In the genomic region with DNA sequence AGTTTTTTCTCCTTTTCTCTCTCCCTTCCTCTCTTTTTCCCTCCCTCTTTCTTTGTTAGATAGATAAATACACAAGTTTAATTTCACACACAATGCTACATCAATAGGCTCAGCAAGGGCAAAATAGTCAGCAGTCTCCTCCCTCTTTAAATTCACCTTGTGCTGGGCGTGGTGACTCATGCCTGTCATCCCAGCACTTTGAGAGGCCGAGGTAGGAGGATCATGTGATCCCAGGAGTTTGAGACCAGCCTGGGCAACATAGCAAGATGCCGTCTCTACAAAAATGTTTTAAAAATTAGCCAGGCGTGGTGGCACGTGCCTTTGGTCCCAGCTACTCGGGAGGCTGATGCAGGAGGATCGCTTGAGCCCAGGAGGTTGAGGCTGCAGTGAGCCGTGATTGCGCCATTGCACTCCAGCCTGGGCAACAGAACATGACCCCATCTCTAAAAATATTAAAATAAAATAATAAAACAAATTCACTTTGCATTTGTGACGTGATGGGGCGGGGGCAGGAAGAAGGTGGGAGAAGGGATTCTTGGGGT, we compare ENCODE assay signal across 18 cellular contexts. TPM values are rescaled to one million over a fixed set of nuclear protein-coding genes. Genes with fewer than 3 reads are reported as not detected.
DNase-seq lines count a peak whose midpoint lies in the region; ATAC-seq and TF ChIP-seq lines count a peak whose summit lies in the region.
"Had no signal": no experiment of that assay in that cellular context is flagged by ENCODE, and none has a peak within 500 bp of the region (broad histone marks: within the 10 kb centered on the region; RNA-seq: fewer than 3 reads in every experiment).

No MANE protein-coding gene starts in this region.

- TF ChIP-seq CTCF in CD14-positive monocyte (IDR thresholded peaks at IDR 0.05) (no peak), GM12865 (IDR thresholded peaks at IDR 0.05; ENCODE audit: insufficient read depth, low read depth, low read length, missing control alignments) (no peak), osteocyte (IDR thresholded peaks at IDR 0.05) (no peak), RWPE1 (conservative IDR thresholded peaks at IDR 0.05; ENCODE audit: low read depth) (no peak)

- intact Hi-C loops in CD14-positive monocyte (cut with micrococcal nuclease), result no loop called here

- CTCF ChIA-PET in RWPE1 (lab: Yijun Ruan, JAX), result no interaction called here

- peak; percentile 0 for DNase-seq in CD14-positive monocyte (ENCODE audit: low spot score)
- DNase-seq in GM12865 (ENCODE audit: low read depth), result no peak
- DNase-seq in activated naive CD8-positive, alpha-beta T cell treated with anti-CD3 and anti-CD28 coated beads, Interleukin-2, amount 10 ng/mL, durations not matched to agents 7 days and 5 days, result peak; percentile 17
- peak; percentile 60 for DNase-seq in osteocyte (ENCODE audit: extremely low spot score, unreplicated experiment)
- DNase-seq in NCI-H748 treated with DMSO at 0.1 percent for 48 hours (lab: John Stamatoyannopoulos, UW), result no peak
- no peak for DNase-seq in LoVo (ENCODE audit: low spot score)
- DNase-seq in RWPE1 (ENCODE audit: low spot score), result no peak
- DNase-seq in SHP77 treated with DMSO at 0.1 percent for 48 hours (lab: John Stamatoyannopoulos, UW), result no peak
- DNase-seq: AML-193, DND-41, immature natural killer cell, mammary epithelial cell, NCI-H2081 treated with DMSO at 0.1 percent for 48 hours, NCI-H774 had no signal

- POLR2A ChIA-PET in activated naive CD8-positive, alpha-beta T cell treated with anti-CD3 and anti-CD28 coated beads, Interleukin-2, amount 10 ng/mL, durations not matched to agents 7 days and 5 days (lab: Charles Lee), result interaction anchor here (1.6 kb wide), 1 partner anchor 22 kb away, joined by 4 read pairs; no protein-coding TSS in a partner anchor
- POLR2A ChIA-PET in RWPE1 (lab: Yijun Ruan, JAX; ENCODE audit: low non-redundant PET), result no interaction called here

- H3K4me3 ChIP-seq in GM12865 (ENCODE audit: low read depth, low read length), result peak overlapping the region; percentile 88
- H3K4me3 ChIP-seq: HAP-1, neural progenitor cell, right lobe of liver had no signal

- H3K4me3 Mint-ChIP-seq in CD14-positive monocyte, result no peak overlapping the region
- peak overlapping the region; percentile 28 for H3K4me3 Mint-ChIP-seq in activated naive CD8-positive, alpha-beta T cell treated with anti-CD3 and anti-CD28 coated beads, Interleukin-2, amount 10 ng/mL, durations not matched to agents 7 days and 5 days
- H3K4me3 Mint-ChIP-seq in osteocyte (ENCODE audit: unreplicated experiment), result no peak overlapping the region
- H3K4me3 Mint-ChIP-seq: immature natural killer cell, neural progenitor cell had no signal

- no peak overlapping the region for H3K27ac Mint-ChIP-seq in CD14-positive monocyte
- H3K27ac Mint-ChIP-seq in activated naive CD8-positive, alpha-beta T cell treated with anti-CD3 and anti-CD28 coated beads, Interleukin-2, amount 10 ng/mL, durations not matched to agents 7 days and 5 days, result peak overlapping the region; percentile 76
- no peak overlapping the region for H3K27ac Mint-ChIP-seq in osteocyte (ENCODE audit: unreplicated experiment)
- H3K27ac Mint-ChIP-seq: neural progenitor cell had no signal

- no peak for ATAC-seq in activated naive CD8-positive, alpha-beta T cell treated with anti-CD3 and anti-CD28 coated beads, Interleukin-2, amount 10 ng/mL, durations not matched to agents 7 days and 5 days (ENCODE audit: low read depth)

- peaks cover 2 to 3% of the 10 kb centered on the region in 2 donors for H3K36me3 Mint-ChIP-seq in CD14-positive monocyte
- H3K36me3 Mint-ChIP-seq in activated naive CD8-positive, alpha-beta T cell treated with anti-CD3 and anti-CD28 coated beads, Interleukin-2, amount 10 ng/mL, durations not matched to agents 7 days and 5 days, result peaks cover 34% of the 10 kb centered on the region
- no peaks in the 10 kb centered on the region for H3K36me3 Mint-ChIP-seq in osteocyte (ENCODE audit: unreplicated experiment)
- H3K36me3 Mint-ChIP-seq: neural progenitor cell had no signal

- H3K9me3 Mint-ChIP-seq in CD14-positive monocyte (peaks cover 0 to 7% (median 0%) of the 10 kb centered on the region in 7 donors), osteocyte (ENCODE audit: unreplicated experiment) (no peaks in the 10 kb centered on the region)
- H3K9me3 Mint-ChIP-seq in activated naive CD8-positive, alpha-beta T cell treated with anti-CD3 and anti-CD28 coated beads, Interleukin-2, amount 10 ng/mL, durations not matched to agents 7 days and 5 days, result no peaks in the 10 kb centered on the region
- H3K9me3 Mint-ChIP-seq: immature natural killer cell, neural progenitor cell had no signal

- no peak overlapping the region for H3K27ac ChIP-seq in RWPE1
- H3K27ac ChIP-seq: neural progenitor cell, right lobe of liver had no signal

- H3K27me3 Mint-ChIP-seq in CD14-positive monocyte (ENCODE audit: low read depth in 3 of 3), result peaks cover 28 to 36% (median 33%) of the 10 kb centered on the region in 3 donors
- no peaks in the 10 kb centered on the region for H3K27me3 Mint-ChIP-seq in activated naive CD8-positive, alpha-beta T cell treated with anti-CD3 and anti-CD28 coated beads, Interleukin-2, amount 10 ng/mL, durations not matched to agents 7 days and 5 days
- H3K27me3 Mint-ChIP-seq in osteocyte (ENCODE audit: unreplicated experiment), result peaks cover 8% of the 10 kb centered on the region

- H3K4me1 Mint-ChIP-seq in CD14-positive monocyte, result peaks cover 41% of the 10 kb centered on the region
- peaks cover 51% of the 10 kb centered on the region for H3K4me1 Mint-ChIP-seq in activated naive CD8-positive, alpha-beta T cell treated with anti-CD3 and anti-CD28 coated beads, Interleukin-2, amount 10 ng/mL, durations not matched to agents 7 days and 5 days
- peaks cover 3% of the 10 kb centered on the region for H3K4me1 Mint-ChIP-seq in osteocyte (ENCODE audit: unreplicated experiment)

RNA-seq across cellular contexts. Expression of gene IL21R, which starts 27.4 kb away (rescaled TPM):
- 1 to 10 TPM; 1.0 to 1.7 TPM for polyA plus RNA-seq in CD14-positive monocyte
- total RNA-seq in activated naive CD8-positive, alpha-beta T cell treated with anti-CD3 and anti-CD28 coated beads, Interleukin-2, amount 10 ng/mL, durations not matched to agents 7 days and 5 days, result 10 to 100 TPM; 27.2 to 27.5 TPM
- 0.34 and 0.40 TPM in 2 replicates for total RNA-seq in osteocyte
- total RNA-seq: epithelial cell of proximal tubule had no signal

Comparison
In these comparisons a context has a peak if more than half of its experiments do, and no peak if none do; other contexts are left out.
1. DNase-seq: peak in CD14-positive monocyte (single experiment), activated naive CD8-positive, alpha-beta T cell treated with anti-CD3 and anti-CD28 coated beads, Interleukin-2, amount 10 ng/mL, durations not matched to agents 7 days and 5 days (single experiment) and osteocyte (single experiment); none in GM12865 (single experiment), NCI-H748 treated with DMSO at 0.1 percent for 48 hours (single experiment), LoVo (single experiment), RWPE1 (single experiment) and SHP77 treated with DMSO at 0.1 percent for 48 hours (single experiment).
2. RNA of gene IL21R, which starts 27.4 kb away (total RNA-seq): 27.2 to 27.5 TPM in activated naive CD8-positive, alpha-beta T cell treated with anti-CD3 and anti-CD28 coated beads, Interleukin-2, amount 10 ng/mL, durations not matched to agents 7 days and 5 days; 0.34 to 0.40 TPM in osteocyte; every median in the first group is over 10 times any median in the second.